23 cellular contexts compared by ENCODE assay signal in the genomic region with DNA sequence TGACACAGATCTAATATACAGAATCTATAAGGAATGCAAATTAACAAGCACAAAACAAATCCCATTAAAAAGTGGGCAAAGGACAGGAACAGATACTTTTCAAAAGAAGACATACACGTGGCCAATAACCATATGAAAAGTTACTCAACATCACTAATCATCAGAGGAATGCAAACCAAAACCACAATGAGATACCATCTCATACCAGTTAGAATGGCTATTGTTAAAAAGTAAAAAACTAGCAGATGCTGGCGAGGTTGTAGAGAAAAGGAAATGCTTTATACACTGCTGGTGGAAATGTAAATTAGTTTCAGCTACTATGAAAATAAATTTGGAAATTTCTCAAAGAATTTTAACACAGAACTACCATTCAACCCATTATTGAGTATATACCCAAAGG.
A peak's percentile ranks its signal among the peaks of the same experiment; 100 is the strongest.
DNase-seq lines count a peak whose midpoint lies in the region; ATAC-seq and TF ChIP-seq lines count a peak whose summit lies in the region.
"Had no signal": no experiment of that assay in that cellular context is flagged by ENCODE, and none has a peak within 500 bp of the region (broad histone marks: within the 10 kb centered on the region; RNA-seq: fewer than 3 reads in every experiment).

No MANE protein-coding gene starts in this region.

- no peak overlapping the region for H3K27ac ChIP-seq in SK-N-MC
- H3K27ac ChIP-seq: ascending aorta, heart right ventricle, tibial artery had no signal

- H3K9me3 ChIP-seq in SK-N-MC (ENCODE audit: low read depth, low read length) = no peaks in the 10 kb centered on the region
- H3K9me3 ChIP-seq: ascending aorta, tibial artery had no signal

- H3K36me3 ChIP-seq in SK-N-MC (ENCODE audit: insufficient read depth, low read length) = no peaks in the 10 kb centered on the region
- H3K36me3 ChIP-seq: ascending aorta, heart right ventricle, tibial artery had no signal

- DNase-seq in SIG-M5 treated with dmso at 0.1 percent for 504 hours (lab: John Stamatoyannopoulos, UW; ENCODE audit: unreplicated experiment) (peak; percentile 6), SIG-M5 (lab: John Stamatoyannopoulos, UW) (no peak), SK-N-MC (ENCODE audit: low read depth, low spot score) (peak; percentile 18), fibroblast of pulmonary artery (ENCODE audit: low read depth) (peak; percentile 83)
- DNase-seq in stimulated activated naive CD4-positive, alpha-beta T cell (lab: John Stamatoyannopoulos, UW) = no peak
- DNase-seq: activated CD8-positive, alpha-beta memory T cell treated with anti-CD3 and anti-CD28 coated beads, Interleukin-2, amount 50 U/mL, for 48 hours; activated gamma-delta T cell treated with Interleukin-2 at 50 U/mL for 16 hours; C1 segment of cervical spinal cord; dermis blood vessel endothelial cell; DMS153; heart right ventricle; kidney; NCI-H187; NCI-H510A; OCI-M1; tibial artery had no signal

- H3K9ac ChIP-seq in SK-N-MC (ENCODE audit: insufficient read length) = no peak overlapping the region

- no peak for ATAC-seq in GM19452 (IDR thresholded peaks at IDR 0.05; ENCODE audit: unreplicated experiment)
- ATAC-seq in GM18870 (IDR thresholded peaks at IDR 0.05; ENCODE audit: unreplicated experiment) = no peak
- ATAC-seq in HG03457 (IDR thresholded peaks at IDR 0.05; ENCODE audit: unreplicated experiment) = no peak
- ATAC-seq: esophagus mucosa; HCT116; heart right ventricle; stimulated activated memory B cell treated with anti-CD40 and anti-IgM and Interleukin-4, amounts not matched to agents 10 μg/mL and 1 μg/mL and 100 μg/mL, for 72 hours had no signal

- TF ChIP-seq CTCF in fibroblast of pulmonary artery (IDR thresholded peaks at IDR 0.05; ENCODE audit: low read length, missing control alignments) = no peak

- H3K4me3 ChIP-seq in SK-N-MC (no peak overlapping the region), fibroblast of pulmonary artery (replicated peaks; ENCODE audit: low read depth, low read length) (no peak overlapping the region)
- H3K4me3 ChIP-seq: ascending aorta, heart right ventricle, tibial artery had no signal

Comparison
In these comparisons a context has a peak if more than half of its experiments do, and no peak if none do; other contexts are left out.
1. DNase-seq: peak in SIG-M5 treated with dmso at 0.1 percent for 504 hours (single experiment), SK-N-MC (single experiment) and fibroblast of pulmonary artery (single experiment); none in SIG-M5 (single experiment) and stimulated activated naive CD4-positive, alpha-beta T cell (0 of 6).